Comparison of ENCODE assay signal across 11 cellular contexts in the genomic region with DNA sequence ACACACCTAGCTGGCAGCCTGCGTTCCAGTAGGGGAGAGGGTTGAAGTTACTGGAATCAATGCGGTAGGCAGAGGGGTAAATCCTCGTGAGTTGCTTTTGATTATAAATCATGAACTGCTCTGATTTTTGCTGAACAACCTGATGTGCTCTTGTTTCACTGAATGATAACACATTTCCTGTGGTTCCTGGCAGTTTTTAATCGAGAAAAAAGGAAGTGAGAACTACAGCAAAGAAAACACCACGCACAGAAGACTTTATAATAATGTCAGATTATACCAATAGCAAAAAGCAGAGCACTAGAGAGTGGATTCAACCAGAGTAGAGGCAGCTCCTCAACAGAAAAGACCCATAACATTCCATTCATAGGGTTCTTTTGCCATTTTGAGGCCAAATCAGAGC.
DNase-seq lines count a peak whose midpoint lies in the region; ATAC-seq and TF ChIP-seq lines count a peak whose summit lies in the region.
"Had no signal": no experiment of that assay in that cellular context is flagged by ENCODE, and none has a peak within 500 bp of the region (broad histone marks: within the 10 kb centered on the region; RNA-seq: fewer than 3 reads in every experiment).

No MANE protein-coding gene starts in this region.

- H3K27ac ChIP-seq in foreskin keratinocyte, result no peak overlapping the region
- no peak overlapping the region for H3K27ac ChIP-seq in testis
- H3K27ac ChIP-seq: pancreas had no signal

- H3K4me1 Mint-ChIP-seq in naive B cell, result peaks cover 14 to 24% (median 19%) of the 10 kb centered on the region in 3 donors
- H3K4me1 Mint-ChIP-seq in activated T-cell treated with anti-CD3 and anti-CD28 coated beads, Interleukin-2, amount 50 U/mL, for 72 hours (ENCODE audit: low read depth), result peaks cover 26% of the 10 kb centered on the region

- WGBS in testis, 2 donors, result 74 to 77% methylated on average over 5 of the region's 5 CpGs

- in situ Hi-C loops in KBM-7 (cut with MboI; ENCODE audit: low pct_unique_long_range_greater_than_20kb, low sequenced_read_pairs), result no loop called here

- no peaks in the 10 kb centered on the region for H3K9me3 Mint-ChIP-seq in naive B cell
- no peaks in the 10 kb centered on the region for H3K9me3 Mint-ChIP-seq in activated T-cell treated with anti-CD3 and anti-CD28 coated beads, Interleukin-2, amount 50 U/mL, for 72 hours
- H3K9me3 Mint-ChIP-seq: activated naive CD8-positive, alpha-beta T cell treated with anti-CD3 and anti-CD28 coated beads, Interleukin-2, amount 50 U/mL, for 24 hours; WTC11 had no signal

- H3K27ac Mint-ChIP-seq in naive B cell, result peak overlapping the region in 4 of 6 donors; percentile 1 to 70 (median 56)
- H3K27ac Mint-ChIP-seq in activated T-cell treated with anti-CD3 and anti-CD28 coated beads, Interleukin-2, amount 50 U/mL, for 72 hours, result no peak overlapping the region
- H3K27ac Mint-ChIP-seq: activated naive CD8-positive, alpha-beta T cell treated with anti-CD3 and anti-CD28 coated beads, Interleukin-2, amount 50 U/mL, for 24 hours; WTC11 had no signal

- no peaks in the 10 kb centered on the region for H3K36me3 ChIP-seq in testis (ENCODE audit: low read depth, missing control alignments)
- H3K36me3 ChIP-seq: pancreas had no signal

- peak overlapping the region in 7 of 8 donors; percentile 4 to 85 (median 70) for H3K4me3 Mint-ChIP-seq in naive B cell
- peak overlapping the region in 1 of 2 donors; percentile 11 for H3K4me3 Mint-ChIP-seq in activated T-cell treated with anti-CD3 and anti-CD28 coated beads, Interleukin-2, amount 50 U/mL, for 72 hours
- H3K4me3 Mint-ChIP-seq: activated naive CD8-positive, alpha-beta T cell treated with anti-CD3 and anti-CD28 coated beads, Interleukin-2, amount 50 U/mL, for 24 hours; WTC11 had no signal

- intact Hi-C loops in testis (cut with DNase I; ENCODE audit: low total_unique reads), result no loop called here

- TF ChIP-seq POLR2A in testis (IDR thresholded peaks at IDR 0.05), result no peak

- ATAC-seq in GM18861 (IDR thresholded peaks at IDR 0.05; ENCODE audit: unreplicated experiment) (peak; percentile 67), GM21786 (IDR thresholded peaks at IDR 0.05; ENCODE audit: unreplicated experiment) (peak; percentile 47), naive B cell (ENCODE audit: low read depth in 2 of 2) (peak; percentile 84 to 91), foreskin keratinocyte (no peak)
- no peak for ATAC-seq in activated T-cell treated with anti-CD3 and anti-CD28 coated beads, Interleukin-2, amount 50 U/mL, for 72 hours (replicated peaks in 1 of 2)
- ATAC-seq: activated naive CD8-positive, alpha-beta T cell treated with anti-CD3 and anti-CD28 coated beads, Interleukin-2, amount 50 U/mL, for 24 hours; mucosa of descending colon; pancreas; WTC11 had no signal

- H3K27me3 Mint-ChIP-seq in naive B cell, result no peaks in the 10 kb centered on the region
- no peaks in the 10 kb centered on the region for H3K27me3 Mint-ChIP-seq in activated T-cell treated with anti-CD3 and anti-CD28 coated beads, Interleukin-2, amount 50 U/mL, for 72 hours (ENCODE audit: low read depth)
- H3K27me3 Mint-ChIP-seq: activated naive CD8-positive, alpha-beta T cell treated with anti-CD3 and anti-CD28 coated beads, Interleukin-2, amount 50 U/mL, for 24 hours had no signal

- peak; percentile 72 for DNase-seq in KBM-7
- peak; percentile 33 for DNase-seq in naive B cell
- DNase-seq in foreskin keratinocyte, result no peak
- no peak for DNase-seq in activated T-cell treated with anti-CD3 and anti-CD28 coated beads, Interleukin-2, amount 50 U/mL, for 72 hours
- no peak for DNase-seq in testis
- DNase-seq: activated naive CD8-positive, alpha-beta T cell treated with anti-CD3 and anti-CD28 coated beads, Interleukin-2, amount 50 U/mL, for 24 hours; mucosa of descending colon; pancreas had no signal

- H3K4me1 ChIP-seq in foreskin keratinocyte, result no peaks in the 10 kb centered on the region
- no peaks in the 10 kb centered on the region for H3K4me1 ChIP-seq in testis
- H3K4me1 ChIP-seq: pancreas had no signal

- H3K9me3 ChIP-seq in testis, result no peaks in the 10 kb centered on the region
- H3K9me3 ChIP-seq: mucosa of descending colon, pancreas had no signal

- no peaks in the 10 kb centered on the region for H3K36me3 Mint-ChIP-seq in naive B cell
- no peaks in the 10 kb centered on the region for H3K36me3 Mint-ChIP-seq in activated T-cell treated with anti-CD3 and anti-CD28 coated beads, Interleukin-2, amount 50 U/mL, for 72 hours (ENCODE audit: insufficient read depth in 2 of 2)

- H3K4me3 ChIP-seq in testis, result no peak overlapping the region
- H3K4me3 ChIP-seq: mucosa of descending colon, pancreas had no signal

- H3K27me3 ChIP-seq in foreskin keratinocyte, result no peaks in the 10 kb centered on the region
- no peaks in the 10 kb centered on the region for H3K27me3 ChIP-seq in testis
- H3K27me3 ChIP-seq: pancreas had no signal

- TF ChIP-seq CTCF in foreskin keratinocyte (conservative IDR thresholded peaks at IDR 0.05) (no peak), testis (IDR thresholded peaks at IDR 0.05) (no peak)

Comparison
In these comparisons a context has a peak if more than half of its experiments do, and no peak if none do; other contexts are left out.
1. ATAC-seq: peak in GM18861 (single experiment), GM21786 (single experiment) and naive B cell (2 of 2); none in foreskin keratinocyte (single experiment) and activated T-cell treated with anti-CD3 and anti-CD28 coated beads, Interleukin-2, amount 50 U/mL, for 72 hours (0 of 2).
2. DNase-seq: peak in KBM-7 (single experiment) and naive B cell (single experiment); none in foreskin keratinocyte (0 of 2), activated T-cell treated with anti-CD3 and anti-CD28 coated beads, Interleukin-2, amount 50 U/mL, for 72 hours (0 of 2) and testis (single experiment).